In genomic region chr9:29625292-29625731, GRCh38 we compare ENCODE assay signal across 25 cellular contexts.
DNase-seq lines count a peak whose midpoint lies in the region; FAIRE-seq and TF ChIP-seq lines count a peak whose summit lies in the region.
"Had no signal": no experiment of that assay in that cellular context is flagged by ENCODE, and none has a peak within 500 bp of the region (broad histone marks: within the 10 kb centered on the region; RNA-seq: fewer than 3 reads in every experiment).

No MANE protein-coding gene starts in this region.

- H3K27me3 ChIP-seq in A673 (replicated peaks; ENCODE audit: insufficient read depth, low read depth, low read length, poor library complexity) (no peaks in the 10 kb centered on the region), dorsolateral prefrontal cortex (no peaks in the 10 kb centered on the region)
- H3K27me3 ChIP-seq: uterus had no signal

- no peak overlapping the region for H3K4me3 ChIP-seq in A673 (ENCODE audit: low read depth, low read length, poor library complexity, severe bottlenecking)
- no peak overlapping the region for H3K4me3 ChIP-seq in astrocyte of the spinal cord (ENCODE audit: low read depth, low read length)
- no peak overlapping the region for H3K4me3 ChIP-seq in kidney (ENCODE audit: low read length in 2 of 2)
- no peak overlapping the region for H3K4me3 ChIP-seq in dorsolateral prefrontal cortex
- H3K4me3 ChIP-seq: GM12878, psoas muscle, uterus had no signal

- H3K36me3 ChIP-seq in A673 (ENCODE audit: insufficient read depth, low read length, poor library complexity, severe bottlenecking), result no peaks in the 10 kb centered on the region
- H3K36me3 ChIP-seq in kidney (ENCODE audit: control insufficient read depth in 1 of 2, insufficient read depth in 2 of 2, low read length in 2 of 2), result no peaks in the 10 kb centered on the region
- H3K36me3 ChIP-seq: uterus had no signal

- intact Hi-C loops in A673 (cut with micrococcal nuclease; ENCODE audit: unreplicated experiment) (loop anchor here (1.0 to 10.0 kb wide), 4 partner anchors 69 to 601 kb away; partner anchors contain the start of gene LINGO2), kidney (cut with DNase I) (no loop called here), dorsolateral prefrontal cortex (cut with DNase I) (no loop called here)

- H3K4me1 ChIP-seq in A673 (ENCODE audit: insufficient read depth, low read length, poor library complexity, severe bottlenecking) (peaks cover 29% of the 10 kb centered on the region), kidney (ENCODE audit: control insufficient read depth in 1 of 2, insufficient read depth in 1 of 2, low read depth in 1 of 2, low read length in 2 of 2) (no peaks in the 10 kb centered on the region)
- H3K4me1 ChIP-seq: psoas muscle, uterus had no signal

- no peak overlapping the region for H3K9ac ChIP-seq in kidney (ENCODE audit: low read length in 2 of 2)
- H3K9ac ChIP-seq: KMS-11 had no signal

- no peak for TF ChIP-seq CTCF in A673 (conservative IDR thresholded peaks at IDR 0.05; ENCODE audit: low read depth, low read length)
- no peak for TF ChIP-seq CTCF in astrocyte of the spinal cord (IDR thresholded peaks at IDR 0.05; ENCODE audit: low read depth, low read length)
- no peak for TF ChIP-seq CTCF in kidney (IDR thresholded peaks at IDR 0.05; ENCODE audit: borderline replicate concordance, extremely low read depth, insufficient read depth)
- no peak for TF ChIP-seq CTCF in dorsolateral prefrontal cortex (IDR thresholded peaks at IDR 0.05 in 54 of 56, conservative IDR thresholded peaks at IDR 0.05 in 2 of 56; ENCODE audit: low read depth in 1 of 56, partially characterized antibody in 56 of 56)

- H3K9me3 ChIP-seq in A673 (ENCODE audit: low read depth, low read length, poor library complexity, severe bottlenecking), result peaks cover 7% of the 10 kb centered on the region
- no peaks in the 10 kb centered on the region for H3K9me3 ChIP-seq in kidney (ENCODE audit: control insufficient read depth in 1 of 2, low read length in 2 of 2)
- H3K9me3 ChIP-seq: psoas muscle, uterus had no signal

- POLR2A ChIA-PET in A673 (lab: Charles Lee; ENCODE audit: low non-redundant PET), result no interaction called here

- no peak for FAIRE-seq in kidney (lab: Jason Lieb, UNC)
- FAIRE-seq: endometrium, GM12878 had no signal

- DNase-seq in A673 (ENCODE audit: low spot score) (peak; percentile 98), LHCN-M2 (ENCODE audit: low read depth) (peak; percentile 68), astrocyte of the spinal cord (ENCODE audit: low read depth, low spot score) (peak; percentile 59), left kidney (ENCODE audit: low read depth, low spot score) (peak; percentile 39), T1000 (lab: John Stamatoyannopoulos, UW) (no peak), kidney (no peak), inferior parietal cortex (ENCODE audit: extremely low spot score) (no peak), dorsolateral prefrontal cortex (no peak)
- DNase-seq: activated CD4-positive, alpha-beta memory T cell treated with anti-CD3 and anti-CD28 coated beads for 36 hours; activated naive CD4-positive, alpha-beta T cell; anterior cingulate cortex; cerebellar nuclear complex; GDM1; left colon; midbrain; NCI-H2081; NCI-H748 treated with DMSO at 0.1 percent for 48 hours; psoas muscle; stimulated activated CD4-positive, alpha-beta T cell treated with anti-CD3 and anti-CD28 coated beads, Interleukin-12 subunit alpha, Interleukin-12 subunit beta, amount 100 ng/mL, for 4 hours; stimulated activated CD8-positive, alpha-beta memory T cell treated with anti-CD3 and anti-CD28 coated beads, Interleukin-4, amount 100 ng/mL, for 48 hours; T-helper 2 cell; uterus had no signal

- H3K27ac ChIP-seq in A673 (ENCODE audit: low read depth, low read length, poor library complexity, severe bottlenecking) (peak overlapping the region; percentile 27), kidney (ENCODE audit: low read depth in 2 of 2, low read length in 2 of 2) (no peak overlapping the region), dorsolateral prefrontal cortex (no peak overlapping the region)
- H3K27ac ChIP-seq: KMS-11, psoas muscle, uterus had no signal

- BruUV-seq in A673 (replicated peaks; lab: Mats Ljungman, UMichigan), result no TSS peak

- CTCF ChIA-PET in A673 (lab: Charles Lee), result no interaction called here

- in situ Hi-C loops in astrocyte of the spinal cord (cut with HindIII; ENCODE audit: low sequenced_read_pairs), result no loop called here

Comparison
In these comparisons a context has a peak if more than half of its experiments do, and no peak if none do; other contexts are left out.
1. DNase-seq: peak in A673 (single experiment), LHCN-M2 (single experiment), astrocyte of the spinal cord (single experiment) and left kidney (single experiment); none in T1000 (single experiment), kidney (single experiment), inferior parietal cortex (single experiment) and dorsolateral prefrontal cortex (0 of 10).